ENCODE assay signal across 1 cellular context in genomic region chr19:56314018-56314583, GRCh38.
TF ChIP-seq lines count a peak whose summit lies in the region.

No MANE protein-coding gene starts in this region.

TF ChIP-seq in K562, 482 proteins besides CTCF, POLR2A, EP300 and RAD21 (continued from another document):
- TF ChIP-seq ZBTB2 (IDR thresholded peaks at IDR 0.05), result peak; percentile 81; the same call in 1 of the 2 replicates
- TF ChIP-seq NRF1 (conservative IDR thresholded peaks at IDR 0.05 in 1 of 2, IDR thresholded peaks at IDR 0.05 in 1 of 2), result peak; percentile 81 to 83
- no peak for TF ChIP-seq KDM1A (IDR thresholded peaks at IDR 0.05)
- TF ChIP-seq POLR2H (tag; IDR thresholded peaks at IDR 0.05; ENCODE audit: low read depth), result 0 out of 2 replicates have a peak, but pooled peaks have one; percentile 2
- no peak for TF ChIP-seq ZNF431 (CRISPR knock-in tag; IDR thresholded peaks at IDR 0.05)
- no peak for TF ChIP-seq RBM22 (IDR thresholded peaks at IDR 0.05; ENCODE audit: low read depth, low read length, poor library complexity, severe bottlenecking)
- TF ChIP-seq ZNF586 (CRISPR knock-in tag; conservative IDR thresholded peaks at IDR 0.05), result no peak
- no peak for TF ChIP-seq IRF2 (CRISPR knock-in tag; IDR thresholded peaks at IDR 0.05)
- no peak for TF ChIP-seq POLR3A (IDR thresholded peaks at IDR 0.05; ENCODE audit: borderline replicate concordance, extremely low read depth, insufficient read depth, insufficient read length)
- no peak for TF ChIP-seq HDAC3 (IDR thresholded peaks at IDR 0.05; ENCODE audit: borderline replicate concordance, partially characterized antibody)
